27 cellular contexts compared by ENCODE assay signal in genomic region chr7:143223784-143224183, GRCh38. TPM values are rescaled to one million over a fixed set of nuclear protein-coding genes. Genes with fewer than 3 reads are reported as not detected.
DNase-seq lines count a peak whose midpoint lies in the region; ATAC-seq and TF ChIP-seq lines count a peak whose summit lies in the region.
"Had no signal": no experiment of that assay in that cellular context is flagged by ENCODE, and none has a peak within 500 bp of the region (broad histone marks: within the 10 kb centered on the region; RNA-seq: fewer than 3 reads in every experiment).

No MANE protein-coding gene starts in this region.

- H3K4me3 ChIP-seq in epithelial cell of esophagus (ENCODE audit: low read length) (no peak overlapping the region), prostate gland (no peak overlapping the region), adrenal gland (no peak overlapping the region)
- H3K4me3 ChIP-seq: BLaER1, SJCRH30 had no signal

- DNase-seq in CD14-positive monocyte (ENCODE audit: low spot score) (no peak), HT-29 (ENCODE audit: low spot score) (peak; percentile 22), epithelial cell of esophagus (ENCODE audit: low read depth) (peak; percentile 68), prostate gland (ENCODE audit: low spot score) (peak; percentile 44), adrenal gland (no peak)
- DNase-seq in activated CD4-positive, alpha-beta T cell treated with anti-CD3 and anti-CD28 coated beads for 36 hours: no peak
- DNase-seq: CD4-positive, alpha-beta T cell; DMS53; Karpas-422; NCI-H1092 treated with DMSO at 0.1 percent for 48 hours; NCI-H1436; NCI-H187; NCI-H2081 treated with DMSO at 0.1 percent for 48 hours; NCI-H2171; NCI-H226; NCI-H510A; NCI-H69; SJCRH30 had no signal

- H3K4me1 ChIP-seq in prostate gland (replicated peaks) (no peaks in the 10 kb centered on the region), adrenal gland (replicated peaks in 1 of 2) (peaks cover 0 to 5% of the 10 kb centered on the region in 2 donors)
- H3K4me1 ChIP-seq: BLaER1, SJCRH30 had no signal

- POLR2A ChIA-PET in activated CD4-positive, alpha-beta T cell treated with anti-CD3 and anti-CD28 coated beads for 36 hours (lab: Charles Lee): no interaction called here

- H3K27ac ChIP-seq in prostate gland (no peak overlapping the region), adrenal gland (no peak overlapping the region)
- H3K27ac ChIP-seq: BLaER1, SJCRH30 had no signal

- 45% methylated on average over 4 of the region's 4 CpGs for WGBS in prostate gland
- 69 to 75% (median 74%) methylated on average over 4 of the region's 4 CpGs for WGBS in adrenal gland, 4 donors

- no peak for TF ChIP-seq CTCF in CD14-positive monocyte (IDR thresholded peaks at IDR 0.05)
- no peak for TF ChIP-seq CTCF in epithelial cell of esophagus (IDR thresholded peaks at IDR 0.05; ENCODE audit: insufficient read depth, low read depth, low read length, missing control alignments)
- TF ChIP-seq CTCF in prostate gland (IDR thresholded peaks at IDR 0.05): no peak
- TF ChIP-seq CTCF in adrenal gland (IDR thresholded peaks at IDR 0.05): no peak

- ATAC-seq in activated CD4-positive, alpha-beta T cell treated with anti-CD3 and anti-CD28 coated beads for 36 hours: no peak
- no peak for ATAC-seq in activated CD4-positive, CD25-positive, alpha-beta regulatory T cell treated with anti-CD3 and anti-CD28 coated beads, Interleukin-2, amount 50 U/mL, for 24 hours
- ATAC-seq: HCT116, HepG2 had no signal

- H3K9me3 ChIP-seq in prostate gland: no peaks in the 10 kb centered on the region
- no peaks in the 10 kb centered on the region for H3K9me3 ChIP-seq in adrenal gland (replicated peaks in 1 of 3)
- H3K9me3 ChIP-seq: BLaER1, SJCRH30 had no signal

- CTCF ChIA-PET in activated CD4-positive, alpha-beta T cell treated with anti-CD3 and anti-CD28 coated beads for 36 hours (lab: Charles Lee): interaction anchor here (0.9 to 1.6 kb wide), 6 partner anchors 8 to 220 kb away, joined by 3 to 12 read pairs (median 4); no protein-coding TSS in a partner anchor

- H3K9me3 Mint-ChIP-seq in CD14-positive monocyte: peaks cover 0 to 3% (median 0%) of the 10 kb centered on the region in 7 donors
- H3K9me3 Mint-ChIP-seq in activated CD4-positive, alpha-beta T cell treated with anti-CD3 and anti-CD28 coated beads for 36 hours (ENCODE audit: low read depth): no peaks in the 10 kb centered on the region
- H3K9me3 Mint-ChIP-seq: CD4-positive, alpha-beta T cell had no signal

- H3K4me1 Mint-ChIP-seq in CD14-positive monocyte: peaks cover 54% of the 10 kb centered on the region
- no peaks in the 10 kb centered on the region for H3K4me1 Mint-ChIP-seq in activated CD4-positive, alpha-beta T cell treated with anti-CD3 and anti-CD28 coated beads for 36 hours

- H3K36me3 Mint-ChIP-seq in CD14-positive monocyte: peaks cover 0 to 9% of the 10 kb centered on the region in 2 donors
- H3K36me3 Mint-ChIP-seq in activated CD4-positive, alpha-beta T cell treated with anti-CD3 and anti-CD28 coated beads for 36 hours (ENCODE audit: low read depth): no peaks in the 10 kb centered on the region

- H3K27me3 ChIP-seq in prostate gland (replicated peaks; ENCODE audit: insufficient read depth): no peaks in the 10 kb centered on the region
- no peaks in the 10 kb centered on the region for H3K27me3 ChIP-seq in adrenal gland
- H3K27me3 ChIP-seq: BLaER1 had no signal

- peaks cover 0 to 5% (median 4%) of the 10 kb centered on the region in 3 donors for H3K27me3 Mint-ChIP-seq in CD14-positive monocyte (ENCODE audit: low read depth in 3 of 3)
- peaks cover 14% of the 10 kb centered on the region for H3K27me3 Mint-ChIP-seq in activated CD4-positive, alpha-beta T cell treated with anti-CD3 and anti-CD28 coated beads for 36 hours

- H3K36me3 ChIP-seq in prostate gland: no peaks in the 10 kb centered on the region
- no peaks in the 10 kb centered on the region for H3K36me3 ChIP-seq in adrenal gland (replicated peaks in 1 of 2)
- H3K36me3 ChIP-seq: BLaER1, SJCRH30 had no signal

- H3K4me3 Mint-ChIP-seq in CD14-positive monocyte: no peak overlapping the region
- no peak overlapping the region for H3K4me3 Mint-ChIP-seq in activated CD4-positive, alpha-beta T cell treated with anti-CD3 and anti-CD28 coated beads for 36 hours
- H3K4me3 Mint-ChIP-seq: CD4-positive, alpha-beta T cell had no signal

- intact Hi-C loops in CD14-positive monocyte (cut with micrococcal nuclease) (no loop called here), prostate gland (cut with DNase I) (no loop called here), adrenal gland (cut with DNase I) (no loop called here)
- intact Hi-C loops in activated CD4-positive, alpha-beta T cell treated with anti-CD3 and anti-CD28 coated beads for 36 hours (cut with DNase I, micrococcal nuclease): no loop called here

- peak overlapping the region in 6 of 7 donors; percentile 1 to 95 (median 92) for H3K27ac Mint-ChIP-seq in CD14-positive monocyte
- H3K27ac Mint-ChIP-seq in activated CD4-positive, alpha-beta T cell treated with anti-CD3 and anti-CD28 coated beads for 36 hours: no peak overlapping the region
- H3K27ac Mint-ChIP-seq: CD4-positive, alpha-beta T cell had no signal

- TF ChIP-seq POLR2A in prostate gland (IDR thresholded peaks at IDR 0.05): no peak
- TF ChIP-seq POLR2A in adrenal gland (IDR thresholded peaks at IDR 0.05): no peak

RNA-seq across cellular contexts. Expression of gene TAS2R40, which starts 1.9 kb away (rescaled TPM):
- polyA plus RNA-seq in CD14-positive monocyte (under 1 TPM in 1 of 2 donors, not detected in 1; 0.54 TPM), adrenal gland (not detected)
- total RNA-seq in HT-29 (2014; rRNA removed; shearing (Covaris generic)): not detected in 2 replicates
- total RNA-seq in prostate gland (not detected), adrenal gland (not detected)
- not detected for total RNA-seq in activated CD4-positive, alpha-beta T cell treated with anti-CD3 and anti-CD28 coated beads for 36 hours
- total RNA-seq: CD4-positive, alpha-beta T cell; Daoy; H4; HepG2; HT1080; OCI-LY7; SJCRH30 had no signal
- polyA plus RNA-seq: AG04450, HepG2 had no signal

RNA-seq across cellular contexts. Expression of gene GSTK1, which starts 39.5 kb away (rescaled TPM):
- polyA plus RNA-seq in CD14-positive monocyte (100 to 1,000 TPM; 413 to 427 TPM), adrenal gland (100 to 1,000 TPM; 173 to 240 (median 229) TPM)
- total RNA-seq in HT-29 (2014; rRNA removed; shearing (Covaris generic)): 298 and 301 TPM in 2 replicates
- total RNA-seq in prostate gland (100 to 1,000 TPM; 134 to 153 TPM), adrenal gland (100 to 1,000 TPM; 155 to 300 (median 202) TPM)
- total RNA-seq in activated CD4-positive, alpha-beta T cell treated with anti-CD3 and anti-CD28 coated beads for 36 hours: 100 to 1,000 TPM; 176 to 219 TPM

RNA-seq across cellular contexts. Expression of gene TAS2R39, which starts 40.6 kb away (rescaled TPM):
- polyA plus RNA-seq in CD14-positive monocyte (not detected), adrenal gland (not detected)
- total RNA-seq in HT-29 (2014; rRNA removed; shearing (Covaris generic)): not detected in 2 replicates
- total RNA-seq in prostate gland (not detected), adrenal gland (not detected)
- not detected for total RNA-seq in activated CD4-positive, alpha-beta T cell treated with anti-CD3 and anti-CD28 coated beads for 36 hours
- total RNA-seq: CD4-positive, alpha-beta T cell; Daoy; H4; HepG2; HT1080; OCI-LY7; SJCRH30 had no signal
- polyA plus RNA-seq: AG04450, HepG2 had no signal

Comparison
In these comparisons a context has a peak if more than half of its experiments do, and no peak if none do; other contexts are left out.
1. DNase-seq: peak in HT-29 (single experiment), epithelial cell of esophagus (single experiment) and prostate gland (single experiment); none in CD14-positive monocyte (single experiment), adrenal gland (0 of 7) and activated CD4-positive, alpha-beta T cell treated with anti-CD3 and anti-CD28 coated beads for 36 hours (single experiment).